ENCODE assay signal across 1 cellular context in genomic region chr22:50498322-50498861, GRCh38.
TF ChIP-seq lines count a peak whose summit lies in the region.

No MANE protein-coding gene starts in this region.

TF ChIP-seq in HEK293, 187 proteins besides CTCF, POLR2A, EP300 and RAD21 (continued from another document and continues in another):
- TF ChIP-seq REST (tag by site-specific recombination; IDR thresholded peaks at IDR 0.05) (peak; percentile 95), ZNF366 (tag by site-specific recombination; conservative IDR thresholded peaks at IDR 0.05) (0 out of 2 replicates have a peak, but pooled peaks have one; percentile 34), PRDM10 (tag by site-specific recombination; IDR thresholded peaks at IDR 0.05) (peak; percentile 71), SP2 (tag by site-specific recombination; IDR thresholded peaks at IDR 0.05) (peak; percentile 91), ZNF549 (tag by site-specific recombination; IDR thresholded peaks at IDR 0.05) (no peak), EGR2 (tag by site-specific recombination; IDR thresholded peaks at IDR 0.05; ENCODE audit: low read depth) (no peak), ZNF785 (tag by site-specific recombination; IDR thresholded peaks at IDR 0.05) (no peak), PATZ1 (tag by site-specific recombination; IDR thresholded peaks at IDR 0.05) (peak; percentile 46; the same call in 1 of the 2 replicates), PRDM1 (tag by site-specific recombination; IDR thresholded peaks at IDR 0.05) (peak; percentile 38; the same call in 1 of the 2 replicates), IKZF3 (tag by site-specific recombination; IDR thresholded peaks at IDR 0.05) (peak; percentile 55), ZNF449 (tag by site-specific recombination; IDR thresholded peaks at IDR 0.05) (peak; percentile 84), ZNF248 (tag by site-specific recombination; IDR thresholded peaks at IDR 0.05) (no peak), ZNF629 (tag by site-specific recombination; IDR thresholded peaks at IDR 0.05) (peak; percentile 36; the same call in 1 of the 2 replicates), ZNF24 (tag by site-specific recombination; IDR thresholded peaks at IDR 0.05) (0 out of 2 replicates have a peak, but pooled peaks have one; percentile 48), BCL11A (tag by site-specific recombination; IDR thresholded peaks at IDR 0.05; ENCODE audit: low read depth) (no peak), ZSCAN18 (tag by site-specific recombination; IDR thresholded peaks at IDR 0.05) (no peak), ZNF26 (tag by site-specific recombination; IDR thresholded peaks at IDR 0.05) (no peak), ZNF18 (tag by site-specific recombination; IDR thresholded peaks at IDR 0.05) (peak; percentile 44; the same call in 1 of the 2 replicates), HOXD13 (CRISPR knock-in tag; IDR thresholded peaks at IDR 0.05; ENCODE audit: borderline replicate concordance) (no peak), ZNF155 (tag by site-specific recombination; IDR thresholded peaks at IDR 0.05) (no peak), KLF1 (tag by site-specific recombination; IDR thresholded peaks at IDR 0.05) (peak; percentile 31; the same call in 1 of the 2 replicates), ZSCAN4 (tag by site-specific recombination; IDR thresholded peaks at IDR 0.05) (no peak), ZNF555 (tag by site-specific recombination; conservative IDR thresholded peaks at IDR 0.05) (no peak), ZNF223 (tag by site-specific recombination; IDR thresholded peaks at IDR 0.05) (no peak), ZEB2 (tag by site-specific recombination; IDR thresholded peaks at IDR 0.05) (peak; percentile 43; the same call in 1 of the 2 replicates), ZXDB (tag by site-specific recombination; IDR thresholded peaks at IDR 0.05) (0 out of 2 replicates have a peak, but pooled peaks have one; percentile 28), HOXC10 (CRISPR knock-in tag; IDR thresholded peaks at IDR 0.05) (no peak), ZNF544 (tag by site-specific recombination; IDR thresholded peaks at IDR 0.05) (no peak), ZNF37A (tag by site-specific recombination; IDR thresholded peaks at IDR 0.05) (no peak), ZNF580 (tag by site-specific recombination; IDR thresholded peaks at IDR 0.05) (peak; percentile 18; the same call in 1 of the 2 replicates), ZNF521 (tag by site-specific recombination; IDR thresholded peaks at IDR 0.05) (no peak), ZFP37 (tag by site-specific recombination; IDR thresholded peaks at IDR 0.05) (no peak), SP7 (tag by site-specific recombination; IDR thresholded peaks at IDR 0.05) (peak; percentile 36; the same call in 1 of the 2 replicates), ZNF530 (tag by site-specific recombination; IDR thresholded peaks at IDR 0.05; ENCODE audit: low read depth) (no peak), ZNF692 (tag by site-specific recombination; IDR thresholded peaks at IDR 0.05) (no peak), ZNF707 (tag by site-specific recombination; IDR thresholded peaks at IDR 0.05) (no peak), ZNF341 (tag by site-specific recombination; IDR thresholded peaks at IDR 0.05; ENCODE audit: low read depth) (peak; percentile 78)
